ENCODE assay signal across 1 cellular context in the genomic region with DNA sequence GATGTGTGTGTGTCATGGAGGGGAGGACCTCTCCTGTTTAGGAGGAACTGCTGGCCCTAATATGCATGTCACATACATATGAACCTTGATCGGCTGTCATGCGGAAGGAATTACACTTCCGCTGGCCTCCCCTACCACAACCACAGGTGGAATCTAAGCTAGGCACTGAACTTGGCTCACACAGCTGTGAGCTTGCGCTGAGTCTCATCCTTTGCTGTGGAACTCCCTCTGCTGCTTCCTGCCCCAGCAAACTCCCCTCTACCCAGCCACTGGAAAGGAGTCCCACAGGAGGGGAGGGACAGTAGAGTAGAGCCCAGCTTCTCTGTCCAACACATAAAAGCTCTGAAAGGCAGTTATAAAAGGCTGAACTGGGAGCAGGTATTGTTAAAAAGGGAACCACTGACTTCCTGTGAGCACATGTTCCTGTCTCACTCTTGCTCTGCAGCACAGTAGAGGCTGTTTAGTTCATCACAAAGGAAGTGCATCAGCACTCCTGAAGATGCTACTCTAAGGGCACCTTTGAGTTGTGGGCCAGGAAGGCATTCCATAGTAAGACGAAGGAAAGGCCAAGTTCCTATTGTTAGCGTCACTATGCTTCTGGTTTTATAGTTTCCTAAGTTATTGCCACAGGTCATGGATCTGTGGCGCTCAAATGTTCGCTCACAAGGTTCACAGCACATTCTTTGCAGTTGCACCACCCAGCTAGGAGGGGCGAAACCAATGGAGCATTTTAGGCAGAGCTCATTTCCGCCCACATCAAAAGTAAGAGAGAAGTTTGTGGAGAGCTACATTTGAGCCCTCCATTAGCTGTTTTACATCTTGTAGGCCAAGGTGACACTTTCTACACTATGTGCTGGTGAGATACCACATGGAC.
TF ChIP-seq lines count a peak whose summit lies in the region.

No MANE protein-coding gene starts in this region.

TF ChIP-seq in GM12878, 131 proteins besides CTCF, POLR2A, EP300 and RAD21 (continued from another document):
- TF ChIP-seq, protein P1, sequence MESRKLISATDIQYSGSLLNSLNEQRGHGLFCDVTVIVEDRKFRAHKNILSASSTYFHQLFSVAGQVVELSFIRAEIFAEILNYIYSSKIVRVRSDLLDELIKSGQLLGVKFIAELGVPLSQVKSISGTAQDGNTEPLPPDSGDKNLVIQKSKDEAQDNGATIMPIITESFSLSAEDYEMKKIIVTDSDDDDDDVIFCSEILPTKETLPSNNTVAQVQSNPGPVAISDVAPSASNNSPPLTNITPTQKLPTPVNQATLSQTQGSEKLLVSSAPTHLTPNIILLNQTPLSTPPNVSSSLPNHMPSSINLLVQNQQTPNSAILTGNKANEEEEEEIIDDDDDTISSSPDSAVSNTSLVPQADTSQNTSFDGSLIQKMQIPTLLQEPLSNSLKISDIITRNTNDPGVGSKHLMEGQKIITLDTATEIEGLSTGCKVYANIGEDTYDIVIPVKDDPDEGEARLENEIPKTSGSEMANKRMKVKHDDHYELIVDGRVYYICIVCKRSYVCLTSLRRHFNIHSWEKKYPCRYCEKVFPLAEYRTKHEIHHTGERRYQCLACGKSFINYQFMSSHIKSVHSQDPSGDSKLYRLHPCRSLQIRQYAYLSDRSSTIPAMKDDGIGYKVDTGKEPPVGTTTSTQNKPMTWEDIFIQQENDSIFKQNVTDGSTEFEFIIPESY (IDR thresholded peaks at IDR 0.05), result no peak
- peak; percentile 96 for TF ChIP-seq RUNX3 (IDR thresholded peaks at IDR 0.05; ENCODE audit: low read length)
- TF ChIP-seq CHD1 (IDR thresholded peaks at IDR 0.05; ENCODE audit: low read depth, low read length), result no peak
- no peak for TF ChIP-seq SIN3A (IDR thresholded peaks at IDR 0.05; ENCODE audit: low read depth, low read length)
- no peak; the same call in 1 of the 2 replicates for TF ChIP-seq CHD2 (IDR thresholded peaks at IDR 0.05; ENCODE audit: borderline replicate concordance, low read depth, low read length)
- no peak; the same call in 1 of the 2 replicates for TF ChIP-seq RBBP5 (conservative IDR thresholded peaks at IDR 0.05)
- 0 out of 2 replicates have a peak, but pooled peaks have one; percentile 12 for TF ChIP-seq RCOR1 (conservative IDR thresholded peaks at IDR 0.05; ENCODE audit: low read depth, low read length)
- peak; percentile 90 for TF ChIP-seq PAX5 (IDR thresholded peaks at IDR 0.05; ENCODE audit: borderline replicate concordance, low read depth, low read length)
- peak; percentile 86 for TF ChIP-seq NBN (IDR thresholded peaks at IDR 0.05)
- TF ChIP-seq, protein P2, sequence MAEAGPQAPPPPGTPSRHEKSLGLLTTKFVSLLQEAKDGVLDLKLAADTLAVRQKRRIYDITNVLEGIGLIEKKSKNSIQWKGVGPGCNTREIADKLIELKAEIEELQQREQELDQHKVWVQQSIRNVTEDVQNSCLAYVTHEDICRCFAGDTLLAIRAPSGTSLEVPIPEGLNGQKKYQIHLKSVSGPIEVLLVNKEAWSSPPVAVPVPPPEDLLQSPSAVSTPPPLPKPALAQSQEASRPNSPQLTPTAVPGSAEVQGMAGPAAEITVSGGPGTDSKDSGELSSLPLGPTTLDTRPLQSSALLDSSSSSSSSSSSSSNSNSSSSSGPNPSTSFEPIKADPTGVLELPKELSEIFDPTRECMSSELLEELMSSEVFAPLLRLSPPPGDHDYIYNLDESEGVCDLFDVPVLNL (IDR thresholded peaks at IDR 0.05; ENCODE audit: low read depth, low read length), result no peak
- no peak for TF ChIP-seq KAT2A (conservative IDR thresholded peaks at IDR 0.05; ENCODE audit: control insufficient read depth, low read depth, low read length)
- TF ChIP-seq NR2C1 (IDR thresholded peaks at IDR 0.05), result no peak
TF ChIP-seq in GM12878: peak in this region for 65.
